ENCODE assay signal across 8 cellular contexts in genomic region chr3:32238816-32239637, GRCh38. TPM values are rescaled to one million over a fixed set of nuclear protein-coding genes. Genes with fewer than 3 reads are reported as not detected.
DNase-seq lines count a peak whose midpoint lies in the region; ATAC-seq and TF ChIP-seq lines count a peak whose summit lies in the region.

No MANE protein-coding gene starts in this region.

- no peaks in the 10 kb centered on the region for H3K9me3 ChIP-seq in OCI-LY7 (ENCODE audit: low read length)

- H3K4me2 ChIP-seq in OCI-LY7 (ENCODE audit: low read length): peak overlapping the region; percentile 90

- no peaks in the 10 kb centered on the region for H3K9me2 ChIP-seq in OCI-LY7 (ENCODE audit: insufficient read depth, low read length)

- H3K4me3 Mint-ChIP-seq in activated naive CD4-positive, alpha-beta T cell treated with anti-CD3 and anti-CD28 coated beads, Interleukin-2, amount 10 ng/mL, durations not matched to agents 7 days and 5 days: peak overlapping the region; percentile 78

- no TSS peak for BruUV-seq in OCI-LY7 (replicated peaks; lab: Mats Ljungman, UMichigan)

- no peaks in the 10 kb centered on the region for H3K36me3 ChIP-seq in OCI-LY7 (ENCODE audit: insufficient read depth, low read length)

- H3K79me2 ChIP-seq in OCI-LY7 (ENCODE audit: insufficient read depth, low read depth, low read length): no peaks in the 10 kb centered on the region

- H3K27ac Mint-ChIP-seq in activated naive CD4-positive, alpha-beta T cell treated with anti-CD3 and anti-CD28 coated beads, Interleukin-2, amount 10 ng/mL, durations not matched to agents 7 days and 5 days: peak overlapping the region; percentile 59

- peaks cover 4% of the 10 kb centered on the region for H3K9me3 Mint-ChIP-seq in activated naive CD4-positive, alpha-beta T cell treated with anti-CD3 and anti-CD28 coated beads, Interleukin-2, amount 10 ng/mL, durations not matched to agents 7 days and 5 days

- H3K27me3 Mint-ChIP-seq in activated naive CD4-positive, alpha-beta T cell treated with anti-CD3 and anti-CD28 coated beads, Interleukin-2, amount 10 ng/mL, durations not matched to agents 7 days and 5 days: peaks cover 35% of the 10 kb centered on the region

- TF ChIP-seq CTCF in OCI-LY7 (conservative IDR thresholded peaks at IDR 0.05; ENCODE audit: low read length): no peak

- no peaks in the 10 kb centered on the region for H4K20me1 ChIP-seq in OCI-LY7 (ENCODE audit: insufficient read depth, low read length)

- peak; percentile 18 for ATAC-seq in HG02610 (IDR thresholded peaks at IDR 0.05; ENCODE audit: unreplicated experiment)
- ATAC-seq in Right ventricle myocardium superior (ENCODE audit: poor library complexity): peak; percentile 61
- ATAC-seq in GM18861 (IDR thresholded peaks at IDR 0.05; ENCODE audit: unreplicated experiment): no peak

- intact Hi-C loops in OCI-LY7 (cut with micrococcal nuclease; ENCODE audit: unreplicated experiment) (no loop called here), Right ventricle myocardium superior (cut with DNase I) (loop anchor here (5.0 kb wide), 1 partner anchor 37 kb away; no protein-coding TSS in a partner anchor), posterior cingulate gyrus (cut with DNase I) (no loop called here)

- H2AFZ ChIP-seq in OCI-LY7 (ENCODE audit: low read length): peak overlapping the region; percentile 80; the same call in 1 of the 2 replicates

- DNase-seq in GM03348 (ENCODE audit: low spot score) (peak; percentile 67), OCI-LY7 (ENCODE audit: low spot score) (peak; percentile 54), Right ventricle myocardium superior (peak; percentile 59), posterior cingulate gyrus (peak in 6 of 10 donors; percentile 10 to 89 (median 56)), NCI-H1436 (lab: John Stamatoyannopoulos, UW) (no peak)
- DNase-seq in activated naive CD4-positive, alpha-beta T cell treated with anti-CD3 and anti-CD28 coated beads, Interleukin-2, amount 10 ng/mL, durations not matched to agents 7 days and 5 days: peak; percentile 60

- peaks cover 35% of the 10 kb centered on the region for H3K4me1 Mint-ChIP-seq in activated naive CD4-positive, alpha-beta T cell treated with anti-CD3 and anti-CD28 coated beads, Interleukin-2, amount 10 ng/mL, durations not matched to agents 7 days and 5 days

- peaks cover 11% of the 10 kb centered on the region for H3K4me1 ChIP-seq in OCI-LY7 (ENCODE audit: insufficient read depth, low read length, poor library complexity, severe bottlenecking)

- H3K4me3 ChIP-seq in OCI-LY7 (ENCODE audit: low read depth, low read length, poor library complexity, severe bottlenecking): peak overlapping the region; percentile 74

- CTCF ChIA-PET in OCI-LY7 (lab: Charles Lee; ENCODE audit: unreplicated experiment): no interaction called here
- CTCF ChIA-PET in activated naive CD4-positive, alpha-beta T cell treated with anti-CD3 and anti-CD28 coated beads, Interleukin-2, amount 10 ng/mL, durations not matched to agents 7 days and 5 days (lab: Charles Lee): interaction anchor here (1.3 to 3.8 kb wide), 10 partner anchors 11 to 133 kb away, joined by 5 to 24 read pairs (median 7); no protein-coding TSS in a partner anchor

- peaks cover 15% of the 10 kb centered on the region for H3K36me3 Mint-ChIP-seq in activated naive CD4-positive, alpha-beta T cell treated with anti-CD3 and anti-CD28 coated beads, Interleukin-2, amount 10 ng/mL, durations not matched to agents 7 days and 5 days

- no peak overlapping the region for H3K27ac ChIP-seq in OCI-LY7 (ENCODE audit: low read depth, low read length, poor library complexity, severe bottlenecking)

- POLR2A ChIA-PET in OCI-LY7 (lab: Charles Lee): interaction anchor here (0.7 to 1.2 kb wide), 2 partner anchors 15 to 138 kb away, joined by 3 read pairs; no protein-coding TSS in a partner anchor

RNA-seq across cellular contexts. Expression of gene CMTM8, which starts 0.5 kb away (rescaled TPM):
- 0.31 and 1.5 TPM in 2 replicates for total RNA-seq in OCI-LY7 (2014; rRNA removed; shearing (Covaris generic))
- total RNA-seq in OCI-LY7 (2022): 2.7 and 3.0 TPM in 2 replicates
- 4.4 TPM for total RNA-seq in Right ventricle myocardium superior
